Comparison of ENCODE assay signal across 20 cellular contexts in the genomic region with DNA sequence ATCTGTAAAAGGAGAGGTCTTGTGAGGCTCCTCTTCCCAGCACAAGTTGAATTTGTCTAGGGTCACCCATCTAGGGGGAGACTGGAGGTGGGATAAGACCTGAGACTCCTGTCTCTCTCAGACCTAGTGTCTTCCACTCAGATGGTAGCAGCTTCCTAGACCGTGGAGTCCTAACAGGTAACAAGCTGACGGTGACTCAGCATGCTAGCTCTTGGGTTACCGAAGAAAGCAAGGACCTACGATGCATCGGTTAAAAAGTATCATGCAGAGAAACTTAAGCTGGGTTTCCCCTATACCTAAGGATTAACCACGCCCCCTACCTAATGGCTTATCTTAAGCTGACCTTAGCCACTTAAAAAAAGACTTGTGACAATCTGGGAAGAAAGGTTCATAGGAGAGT. TPM values are rescaled to one million over a fixed set of nuclear protein-coding genes. Genes with fewer than 3 reads are reported as not detected.
DNase-seq lines count a peak whose midpoint lies in the region; ATAC-seq and TF ChIP-seq lines count a peak whose summit lies in the region.
"Had no signal": no experiment of that assay in that cellular context is flagged by ENCODE, and none has a peak within 500 bp of the region (broad histone marks: within the 10 kb centered on the region; RNA-seq: fewer than 3 reads in every experiment).

No MANE protein-coding gene starts in this region.

- no peaks in the 10 kb centered on the region for H3K9me3 ChIP-seq in stomach
- no peaks in the 10 kb centered on the region for H3K9me3 ChIP-seq in SK-N-SH
- H3K9me3 ChIP-seq: BE2C, HAP-1 had no signal

- ATAC-seq in GM18907 (IDR thresholded peaks at IDR 0.05; ENCODE audit: unreplicated experiment) = no peak

- H3K36me3 ChIP-seq in H7 (replicated peaks; ENCODE audit: control insufficient read depth, insufficient read depth, low read length) = peaks cover 7% of the 10 kb centered on the region
- H3K36me3 ChIP-seq in stomach = no peaks in the 10 kb centered on the region
- H3K36me3 ChIP-seq in SK-N-SH (replicated peaks in 1 of 2; ENCODE audit: control insufficient read depth in 1 of 2, insufficient read depth in 2 of 2, low read length in 1 of 2) = no peaks in the 10 kb centered on the region
- H3K36me3 ChIP-seq: BE2C, HAP-1 had no signal

- H3K79me2 ChIP-seq in SK-N-SH (ENCODE audit: insufficient read depth) = no peaks in the 10 kb centered on the region

- H4K20me1 ChIP-seq in SK-N-SH (ENCODE audit: insufficient read depth) = no peaks in the 10 kb centered on the region

- no peak for TF ChIP-seq POLR2A in stomach (IDR thresholded peaks at IDR 0.05)

- no peak overlapping the region for H3K4me2 ChIP-seq in SK-N-SH

- POLR2A ChIA-PET in SK-N-SH (lab: Yijun Ruan, JAX) = no interaction called here

- intact Hi-C loops in stomach (cut with DNase I; ENCODE audit: low total_unique reads) = no loop called here

- no peak for TF ChIP-seq RAD21 in SK-N-SH (IDR thresholded peaks at IDR 0.05; ENCODE audit: low read length)

- no peak for TF ChIP-seq CTCF in stomach (IDR thresholded peaks at IDR 0.05)
- TF ChIP-seq CTCF in SK-N-SH (IDR thresholded peaks at IDR 0.05) = no peak

- WGBS in stomach, 5 donors = 83 to 94% (median 89%) methylated on average over 6 of the region's 6 CpGs
- 49% methylated on average over 6 of the region's 6 CpGs for WGBS in SK-N-SH (ENCODE audit: low lambda C conversion rate)

- no peak overlapping the region for H2AFZ ChIP-seq in SK-N-SH (ENCODE audit: low read depth)

- H3K27me3 ChIP-seq in H7 (ENCODE audit: control insufficient read depth, insufficient read depth, low read length) (no peaks in the 10 kb centered on the region), stomach (peaks cover 0 to 5% (median 0%) of the 10 kb centered on the region in 3 donors), SK-N-SH (ENCODE audit: insufficient read depth) (no peaks in the 10 kb centered on the region)

- TF ChIP-seq EP300 in stomach (IDR thresholded peaks at IDR 0.05) = no peak
- no peak for TF ChIP-seq EP300 in SK-N-SH (IDR thresholded peaks at IDR 0.05; ENCODE audit: borderline replicate concordance in 1 of 2, low read depth in 1 of 2, low read length in 1 of 2)

- H3K27ac ChIP-seq in caudate nucleus (ENCODE audit: low read depth, low read length) (peak overlapping the region; percentile 27), stomach (no peak overlapping the region), SK-N-SH (ENCODE audit: low read depth in 2 of 2, low read length in 1 of 2) (no peak overlapping the region)

- H3K9me2 ChIP-seq in SK-N-SH = no peaks in the 10 kb centered on the region

- no peaks in the 10 kb centered on the region for H3K4me1 ChIP-seq in stomach
- H3K4me1 ChIP-seq in SK-N-SH (ENCODE audit: control insufficient read depth in 1 of 2, insufficient read depth in 2 of 2, low read depth in 1 of 2, low read length in 1 of 2) = no peaks in the 10 kb centered on the region
- H3K4me1 ChIP-seq: BE2C had no signal

- no peaks in the 10 kb centered on the region for H3F3A ChIP-seq in SK-N-SH (replicated peaks; ENCODE audit: insufficient read depth)

- H3K9ac ChIP-seq in SK-N-SH = no peak overlapping the region

- CTCF ChIA-PET in SK-N-SH (lab: Yijun Ruan, JAX) = no interaction called here

- H3K4me3 ChIP-seq in H7 (ENCODE audit: insufficient read depth, low read depth, low read length) (no peak overlapping the region), stomach (no peak overlapping the region), SK-N-SH (ENCODE audit: low read depth in 2 of 2, low read length in 1 of 2) (no peak overlapping the region)
- H3K4me3 ChIP-seq: HAP-1 had no signal

- DNase-seq in ELF-1 (ENCODE audit: low read depth, low spot score) (peak; percentile 6), H7 (peak; percentile 13), caudate nucleus (lab: John Stamatoyannopoulos, UW) (peak in 2 of 61 donors; percentile 21 to 26), iPS-NIHi7 (ENCODE audit: extremely low spot score) (peak; percentile 22), stomach (no peak), NCI-H226 (no peak), SK-N-SH (no peak)
- DNase-seq: ACHN; BE2C; C1 segment of cervical spinal cord; CD4-positive, CD25-positive, alpha-beta regulatory T cell; CD8-positive, alpha-beta memory T cell; COR-L47; DMS 273 treated with DMSO at 0.1 percent for 48 hours; DMS53; DND-41; EL; GOT3 had no signal

TF ChIP-seq in SK-N-SH, 30 proteins besides CTCF, POLR2A, EP300 and RAD21:
- TF ChIP-seq NFIC (IDR thresholded peaks at IDR 0.05; ENCODE audit: borderline replicate concordance) (no peak), RCOR1 (IDR thresholded peaks at IDR 0.05; ENCODE audit: low read length) (no peak), SMC3 (IDR thresholded peaks at IDR 0.05; ENCODE audit: low read depth, low read length) (no peak), MXI1 (IDR thresholded peaks at IDR 0.05; ENCODE audit: low read depth, low read length) (no peak), RXRA (IDR thresholded peaks at IDR 0.05; ENCODE audit: borderline replicate concordance, low read depth) (no peak), GATA2 (CRISPR knock-in tag; IDR thresholded peaks at IDR 0.05) (no peak), CHD2 (IDR thresholded peaks at IDR 0.05; ENCODE audit: low read length, partially characterized antibody) (no peak), GABPA (IDR thresholded peaks at IDR 0.05; ENCODE audit: low read depth) (no peak), YY1 (IDR thresholded peaks at IDR 0.05; ENCODE audit: low read depth) (no peak)

RNA-seq across cellular contexts. Expression of gene LRRN1, which starts 7.6 kb away (rescaled TPM):
- 22.6 and 31.7 TPM in 2 replicates for total RNA-seq in H7 (2014; rRNA removed; shearing (Covaris generic))
- total RNA-seq in stomach = 1 to 10 TPM in 3 of 5 donors, not detected in 2; 2.9 to 9.3 (median 4.9) TPM
- polyA plus RNA-seq in stomach (1 to 10 TPM in 1 of 3 donors, under 1 TPM in 2; 0.15 to 2.1 (median 0.20) TPM), SK-N-SH (2012; rRNA removed) (0.03 TPM in 2 replicates)
- polyA plus RNA-seq in SK-N-SH (2012; cell fraction: cytosol; rRNA removed) = 0.08 and 0.10 TPM in 2 replicates
- not detected in 2 replicates for polyA plus RNA-seq in SK-N-SH (2012; cell fraction: nucleus; rRNA removed)

Comparison
In these comparisons a context has a peak if more than half of its experiments do, and no peak if none do; other contexts are left out.
1. DNase-seq: peak in ELF-1 (single experiment), H7 (single experiment) and iPS-NIHi7 (single experiment); none in stomach (single experiment), NCI-H226 (single experiment) and SK-N-SH (single experiment).